Comparison of ENCODE assay signal across 8 cellular contexts in genomic region chr9:6007770-6008168, GRCh38. TPM values are rescaled to one million over a fixed set of nuclear protein-coding genes. Genes with fewer than 3 reads are reported as not detected.
DNase-seq lines count a peak whose midpoint lies in the region; ATAC-seq and TF ChIP-seq lines count a peak whose summit lies in the region.

No MANE protein-coding gene starts in this region.

- CTCF ChIA-PET in Calu3 (lab: Charles Lee) = interaction anchor here (1.3 to 1.4 kb wide), 2 partner anchors 16 to 47 kb away, joined by 4 to 5 read pairs; no protein-coding TSS in a partner anchor
- CTCF ChIA-PET in activated naive CD4-positive, alpha-beta T cell treated with anti-CD3 and anti-CD28 coated beads for 36 hours (lab: Charles Lee) = interaction anchor here (0.9 to 4.7 kb wide), 2 partner anchors 16 to 121 kb away, joined by 3 to 22 read pairs; no protein-coding TSS in a partner anchor

- H3K36me3 Mint-ChIP-seq in Calu3 (ENCODE audit: insufficient read depth, unreplicated experiment) = peaks cover 25% of the 10 kb centered on the region
- H3K36me3 Mint-ChIP-seq in activated naive CD4-positive, alpha-beta T cell treated with anti-CD3 and anti-CD28 coated beads for 36 hours (ENCODE audit: low read depth) = peaks cover 28% of the 10 kb centered on the region

- H3K9me3 ChIP-seq in RWPE2 (ENCODE audit: severe bottlenecking) (no peaks in the 10 kb centered on the region), thymus (ENCODE audit: control insufficient read depth) (no peaks in the 10 kb centered on the region)

- TF ChIP-seq CTCF in Calu3 (IDR thresholded peaks at IDR 0.05; ENCODE audit: unreplicated experiment) (no peak), RWPE2 (IDR thresholded peaks at IDR 0.05; ENCODE audit: poor library complexity, severe bottlenecking) (no peak), omental fat pad (IDR thresholded peaks at IDR 0.05) (no peak)

- H3K27ac Mint-ChIP-seq in Calu3 (ENCODE audit: unreplicated experiment) = no peak overlapping the region
- H3K27ac Mint-ChIP-seq in activated naive CD4-positive, alpha-beta T cell treated with anti-CD3 and anti-CD28 coated beads for 36 hours = no peak overlapping the region

- H3K36me3 ChIP-seq in RWPE2 (ENCODE audit: low read depth) (peaks cover 37% of the 10 kb centered on the region), thymus (ENCODE audit: control insufficient read depth, insufficient read depth) (no peaks in the 10 kb centered on the region)

- no peaks in the 10 kb centered on the region for H3K27me3 Mint-ChIP-seq in Calu3 (ENCODE audit: unreplicated experiment)
- H3K27me3 Mint-ChIP-seq in activated naive CD4-positive, alpha-beta T cell treated with anti-CD3 and anti-CD28 coated beads for 36 hours (ENCODE audit: low read depth) = no peaks in the 10 kb centered on the region

- ATAC-seq in GM21367 (IDR thresholded peaks at IDR 0.05; ENCODE audit: unreplicated experiment) = peak; percentile 34
- peak; percentile 54 for ATAC-seq in RWPE2 (ENCODE audit: low read depth)
- peak; percentile 84 for ATAC-seq in omental fat pad (ENCODE audit: low FRiP score)

- peaks cover 1% of the 10 kb centered on the region for H3K4me1 Mint-ChIP-seq in Calu3 (ENCODE audit: low read depth, unreplicated experiment)
- peaks cover 59% of the 10 kb centered on the region for H3K4me1 Mint-ChIP-seq in activated naive CD4-positive, alpha-beta T cell treated with anti-CD3 and anti-CD28 coated beads for 36 hours (ENCODE audit: low read depth)

- DNase-seq in Calu3 (peak; percentile 73), HT1080 (ENCODE audit: low read depth) (peak; percentile 40), RWPE2 (ENCODE audit: low spot score) (peak; percentile 75), germinal center (ENCODE audit: low spot score) (peak; percentile 71), omental fat pad (ENCODE audit: low spot score) (peak; percentile 54)
- peak; percentile 69 for DNase-seq in activated naive CD4-positive, alpha-beta T cell treated with anti-CD3 and anti-CD28 coated beads for 36 hours

- no peaks in the 10 kb centered on the region for H3K9me3 Mint-ChIP-seq in Calu3 (ENCODE audit: low read depth, unreplicated experiment)
- peaks cover 11% of the 10 kb centered on the region for H3K9me3 Mint-ChIP-seq in activated naive CD4-positive, alpha-beta T cell treated with anti-CD3 and anti-CD28 coated beads for 36 hours

- peak overlapping the region; percentile 73 for H3K27ac ChIP-seq in RWPE2 (ENCODE audit: poor library complexity, severe bottlenecking)
- peak overlapping the region; percentile 95 for H3K27ac ChIP-seq in thymus (ENCODE audit: low read depth)

- under 1% methylated on average over 53 of the region's 54 CpGs for WGBS in thymus

- intact Hi-C loops in Calu3 (cut with micrococcal nuclease; ENCODE audit: unreplicated experiment) = no loop called here
- intact Hi-C loops in activated naive CD4-positive, alpha-beta T cell treated with anti-CD3 and anti-CD28 coated beads for 36 hours (cut with micrococcal nuclease) = loop anchor here (1.0 to 5.0 kb wide), 11 partner anchors 8 to 1330 kb away; partner anchors contain the start of genes CDC37L1, ERMP1, KDM4C and RANBP6

- H3K27me3 ChIP-seq in RWPE2 (ENCODE audit: insufficient read depth, poor library complexity, severe bottlenecking) (no peaks in the 10 kb centered on the region), thymus (ENCODE audit: control insufficient read depth, insufficient read depth) (no peaks in the 10 kb centered on the region)

- H3K4me1 ChIP-seq in RWPE2 (ENCODE audit: insufficient read depth, poor library complexity, severe bottlenecking) (peaks cover 17% of the 10 kb centered on the region), thymus (ENCODE audit: control insufficient read depth, insufficient read depth, low read length) (no peaks in the 10 kb centered on the region)

- H3K4me3 ChIP-seq in RWPE2 (ENCODE audit: severe bottlenecking) (peak overlapping the region; percentile 96), thymus (ENCODE audit: low read length) (peak overlapping the region; percentile 82)

- no TSS peak for BruUV-seq in Calu3 (replicated peaks; lab: Mats Ljungman, UMichigan)

- peak overlapping the region; percentile 89 for H3K4me3 Mint-ChIP-seq in Calu3 (ENCODE audit: low read depth, unreplicated experiment)
- peak overlapping the region; percentile 79 for H3K4me3 Mint-ChIP-seq in activated naive CD4-positive, alpha-beta T cell treated with anti-CD3 and anti-CD28 coated beads for 36 hours

RNA-seq across cellular contexts. Expression of gene RANBP6, which starts 7.7 kb away (rescaled TPM):
- 16.1 and 17.7 TPM in 2 replicates for total RNA-seq in Calu3 (2022)
- 29.9 and 31.6 TPM in 2 replicates for total RNA-seq in HT1080 (2014; rRNA removed; shearing (Covaris generic))
- polyA plus RNA-seq in HT1080 (2015; cell fraction: cytosol; rRNA removed) = 16.6 and 22.2 TPM in 2 replicates
- 35.0 and 48.7 TPM in 2 replicates for polyA plus RNA-seq in HT1080 (2015; cell fraction: nucleus; rRNA removed)
- 10 to 100 TPM; 19.0 to 19.5 TPM for total RNA-seq in activated naive CD4-positive, alpha-beta T cell treated with anti-CD3 and anti-CD28 coated beads for 36 hours
- total RNA-seq in omental fat pad = 10 to 100 TPM; 11.5 to 19.4 (median 15.0) TPM
- polyA plus RNA-seq in thymus = 20.9 TPM

Comparison
In these comparisons a context has a peak if more than half of its experiments do, and no peak if none do; other contexts are left out.
1. Peak in every context shown above with its lines: DNase-seq, ATAC-seq, H3K4me3 ChIP-seq and H3K27ac ChIP-seq.
2. ATAC-seq: peak in every context shown above with its lines; median percentile 84 in omental fat pad; 54 in RWPE2; 34 in GM21367.